9 cellular contexts compared by ENCODE assay signal in genomic region chr2:172200495-172201085, GRCh38.
A peak's percentile ranks its signal among the peaks of the same experiment; 100 is the strongest.
DNase-seq lines count a peak whose midpoint lies in the region; ATAC-seq, FAIRE-seq and TF ChIP-seq lines count a peak whose summit lies in the region.
"Had no signal": no experiment of that assay in that cellular context is flagged by ENCODE, and none has a peak within 500 bp of the region (broad histone marks: within the 10 kb centered on the region; RNA-seq: fewer than 3 reads in every experiment).

No MANE protein-coding gene starts in this region.

- H3K27me3 ChIP-seq in liver (ENCODE audit: control insufficient read depth in 4 of 4, insufficient read depth in 4 of 4, low read length in 3 of 4) = no peaks in the 10 kb centered on the region

- no peak overlapping the region for H3K9ac ChIP-seq in liver (ENCODE audit: low read depth in 1 of 2, low read length in 2 of 2)

- no peaks in the 10 kb centered on the region for H3K4me1 ChIP-seq in liver (ENCODE audit: control insufficient read depth in 4 of 4, insufficient read depth in 4 of 4, low read length in 3 of 4)

- no peak overlapping the region for H3K27ac Mint-ChIP-seq in CD14-positive monocyte
- H3K27ac Mint-ChIP-seq: stimulated activated naive CD8-positive, alpha-beta T cell treated with anti-CD3 and anti-CD28 coated beads, Interleukin-15, Interleukin-2, amounts not matched to agents 100 ng/mL and 50 ng/mL, for 24 hours had no signal

- WGBS in liver = 78% methylated on average over 2 of the region's 2 CpGs

- H3K4me3 ChIP-seq in HFF-Myc (replicated peaks; ENCODE audit: low read depth, low read length) (no peak overlapping the region), liver (ENCODE audit: low read depth in 1 of 3, low read length in 3 of 3) (no peak overlapping the region)

- H3K9me3 ChIP-seq in liver (ENCODE audit: control insufficient read depth in 4 of 4, low read length in 3 of 4) = peaks cover 3 to 10% (median 5%) of the 10 kb centered on the region in 4 donors

- H3K4me1 Mint-ChIP-seq in CD14-positive monocyte = peaks cover 55% of the 10 kb centered on the region

- TF ChIP-seq RAD21 in liver (IDR thresholded peaks at IDR 0.05) = peak; percentile 61 to 64

- peak; percentile 38 for TF ChIP-seq CTCF in CD14-positive monocyte (IDR thresholded peaks at IDR 0.05)
- peak; percentile 46 for TF ChIP-seq CTCF in HFF-Myc (IDR thresholded peaks at IDR 0.05; ENCODE audit: low read depth, low read length, missing control alignments)
- peak; percentile 32 for TF ChIP-seq CTCF in liver (IDR thresholded peaks at IDR 0.05; ENCODE audit: low read depth, low read length, missing input control)

- no peaks in the 10 kb centered on the region for H3K36me3 Mint-ChIP-seq in CD14-positive monocyte

- intact Hi-C loops in CD14-positive monocyte (cut with micrococcal nuclease) = no loop called here

- peaks cover 0 to 4% (median 0%) of the 10 kb centered on the region in 3 donors for H3K27me3 Mint-ChIP-seq in CD14-positive monocyte (ENCODE audit: low read depth in 3 of 3)

- no peak for DNase-seq in CD14-positive monocyte (ENCODE audit: low spot score)
- no peak for DNase-seq in HFF-Myc (ENCODE audit: extremely low read depth, low read depth)
- peak; percentile 35 for DNase-seq in amniotic epithelial cell (ENCODE audit: low read depth)
- DNase-seq in urothelium cell line (ENCODE audit: low spot score) = no peak
- no peak for DNase-seq in NCI-H187 (lab: John Stamatoyannopoulos, UW)

- H3K9me3 Mint-ChIP-seq in CD14-positive monocyte = peaks cover 0 to 11% (median 2%) of the 10 kb centered on the region in 7 donors

- FAIRE-seq in urothelium cell line (lab: Jason Lieb, UNC) = no peak

- no peak overlapping the region for H3K4me3 Mint-ChIP-seq in CD14-positive monocyte
- H3K4me3 Mint-ChIP-seq: stimulated activated naive CD8-positive, alpha-beta T cell treated with anti-CD3 and anti-CD28 coated beads, Interleukin-15, Interleukin-2, amounts not matched to agents 100 ng/mL and 50 ng/mL, for 24 hours had no signal

- H3K27ac ChIP-seq in liver (ENCODE audit: low read depth in 1 of 2, low read length in 2 of 2) = no peak overlapping the region

- no peaks in the 10 kb centered on the region for H3K36me3 ChIP-seq in liver (ENCODE audit: control insufficient read depth in 4 of 4, insufficient read depth in 3 of 4, low read depth in 1 of 4, low read length in 3 of 4)

- ATAC-seq in HG03565 (IDR thresholded peaks at IDR 0.05; ENCODE audit: unreplicated experiment) = no peak
- ATAC-seq in GM21723 (IDR thresholded peaks at IDR 0.05; ENCODE audit: unreplicated experiment) = no peak

TF ChIP-seq in liver, 16 proteins besides CTCF, POLR2A, EP300 and RAD21:
- TF ChIP-seq ATF3 (IDR thresholded peaks at IDR 0.05) (no peak), FOXA2 (IDR thresholded peaks at IDR 0.05) (no peak), HNF4A (conservative IDR thresholded peaks at IDR 0.05) (no peak), SP1 (IDR thresholded peaks at IDR 0.05) (no peak), GABPA (IDR thresholded peaks at IDR 0.05 in 1 of 2, conservative IDR thresholded peaks at IDR 0.05 in 1 of 2) (no peak), RXRA (IDR thresholded peaks at IDR 0.05) (no peak), JUND (IDR thresholded peaks at IDR 0.05) (no peak), NR2F2 (IDR thresholded peaks at IDR 0.05) (no peak), YY1 (IDR thresholded peaks at IDR 0.05) (no peak)
